Comparison of ENCODE assay signal across 1 cellular context in genomic region chr17:62757518-62757951, GRCh38.
TF ChIP-seq lines count a peak whose summit lies in the region.

No MANE protein-coding gene starts in this region.

TF ChIP-seq in IMR-90, 13 proteins besides CTCF, POLR2A, EP300 and RAD21:
- TF ChIP-seq NFE2L2 (IDR thresholded peaks at IDR 0.05; ENCODE audit: low read depth, low read length) (no peak), CEBPB (IDR thresholded peaks at IDR 0.05; ENCODE audit: low read depth, low read length) (no peak), MAZ (IDR thresholded peaks at IDR 0.05; ENCODE audit: borderline replicate concordance, low read depth, low read length) (no peak), RCOR1 (IDR thresholded peaks at IDR 0.05; ENCODE audit: insufficient replicate concordance, low read length) (no peak), SMC3 (IDR thresholded peaks at IDR 0.05; ENCODE audit: low read depth, low read length) (no peak), ELK1 (IDR thresholded peaks at IDR 0.05; ENCODE audit: borderline replicate concordance, low read depth, low read length) (no peak), MAFK (IDR thresholded peaks at IDR 0.05; ENCODE audit: low read depth, low read length) (no peak), BHLHE40 (IDR thresholded peaks at IDR 0.05; ENCODE audit: low read depth, low read length) (no peak), MXI1 (IDR thresholded peaks at IDR 0.05; ENCODE audit: borderline replicate concordance, low read depth, low read length) (no peak), RFX5 (IDR thresholded peaks at IDR 0.05; ENCODE audit: low read depth, low read length) (no peak), FOS (IDR thresholded peaks at IDR 0.05; ENCODE audit: low read depth, low read length) (no peak), CHD1 (IDR thresholded peaks at IDR 0.05; ENCODE audit: low read depth, low read length) (no peak)
- TF ChIP-seq, protein P1, sequence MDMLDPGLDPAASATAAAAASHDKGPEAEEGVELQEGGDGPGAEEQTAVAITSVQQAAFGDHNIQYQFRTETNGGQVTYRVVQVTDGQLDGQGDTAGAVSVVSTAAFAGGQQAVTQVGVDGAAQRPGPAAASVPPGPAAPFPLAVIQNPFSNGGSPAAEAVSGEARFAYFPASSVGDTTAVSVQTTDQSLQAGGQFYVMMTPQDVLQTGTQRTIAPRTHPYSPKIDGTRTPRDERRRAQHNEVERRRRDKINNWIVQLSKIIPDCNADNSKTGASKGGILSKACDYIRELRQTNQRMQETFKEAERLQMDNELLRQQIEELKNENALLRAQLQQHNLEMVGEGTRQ (IDR thresholded peaks at IDR 0.05; ENCODE audit: low read depth, low read length): no peak
TF ChIP-seq in IMR-90: peak in this region for 0.
